ENCODE assay signal across 17 cellular contexts in genomic region chr6:48449002-48449401, GRCh38.
A peak's percentile ranks its signal among the peaks of the same experiment; 100 is the strongest.
DNase-seq lines count a peak whose midpoint lies in the region; ATAC-seq and TF ChIP-seq lines count a peak whose summit lies in the region.
"Had no signal": no experiment of that assay in that cellular context is flagged by ENCODE, and none has a peak within 500 bp of the region (broad histone marks: within the 10 kb centered on the region; RNA-seq: fewer than 3 reads in every experiment).

No MANE protein-coding gene starts in this region.

- no peak overlapping the region for H3K27ac ChIP-seq in adrenal gland
- H3K27ac ChIP-seq: GM23248 had no signal

- TF ChIP-seq CTCF in AG09309 (IDR thresholded peaks at IDR 0.05; ENCODE audit: control insufficient read depth, insufficient read depth, low read depth, low read length, missing control alignments) (peak; percentile 1), HFFc6 (IDR thresholded peaks at IDR 0.05) (peak; percentile 58), astrocyte of the spinal cord (IDR thresholded peaks at IDR 0.05; ENCODE audit: low read depth, low read length) (peak; percentile 43), fibroblast of villous mesenchyme (IDR thresholded peaks at IDR 0.05; ENCODE audit: insufficient read depth, low read depth, low read length) (peak; percentile 28), progenitor cell of endocrine pancreas (IDR thresholded peaks at IDR 0.05; ENCODE audit: unreplicated experiment) (no peak), adrenal gland (IDR thresholded peaks at IDR 0.05) (peak in 1 of 6 experiments; percentile 9)

- in situ Hi-C loops in astrocyte of the spinal cord (cut with HindIII; ENCODE audit: low sequenced_read_pairs), result no loop called here

- no peak overlapping the region for H3K27ac Mint-ChIP-seq in HFFc6
- H3K27ac Mint-ChIP-seq in progenitor cell of endocrine pancreas, result no peak overlapping the region
- H3K27ac Mint-ChIP-seq: natural killer cell had no signal

- H3K27me3 Mint-ChIP-seq in HFFc6 (ENCODE audit: insufficient read depth) (no peaks in the 10 kb centered on the region; the same call in 1 of the 2 replicates), progenitor cell of endocrine pancreas (no peaks in the 10 kb centered on the region)

- H3K4me3 Mint-ChIP-seq in HFFc6 (no peak overlapping the region), progenitor cell of endocrine pancreas (ENCODE audit: low read depth) (no peak overlapping the region)
- H3K4me3 Mint-ChIP-seq: natural killer cell had no signal

- H3K4me1 Mint-ChIP-seq in HFFc6 (ENCODE audit: low read depth), result no peaks in the 10 kb centered on the region
- H3K4me1 Mint-ChIP-seq in progenitor cell of endocrine pancreas (ENCODE audit: low read depth), result no peaks in the 10 kb centered on the region
- H3K4me1 Mint-ChIP-seq: natural killer cell had no signal

- H3K4me3 ChIP-seq in AG09309 (ENCODE audit: control insufficient read depth, low read depth, low read length) (no peak overlapping the region), astrocyte of the spinal cord (ENCODE audit: low read depth, low read length) (no peak overlapping the region), fibroblast of villous mesenchyme (ENCODE audit: low read depth, low read length) (no peak overlapping the region), adrenal gland (no peak overlapping the region)
- H3K4me3 ChIP-seq: GM23248, MG63 had no signal

- H3K9me3 ChIP-seq in adrenal gland (replicated peaks in 1 of 3), result no peaks in the 10 kb centered on the region

- peaks cover 6% of the 10 kb centered on the region; the same call in 1 of the 2 replicates for H3K36me3 Mint-ChIP-seq in HFFc6 (ENCODE audit: low read depth)
- H3K36me3 Mint-ChIP-seq in progenitor cell of endocrine pancreas (ENCODE audit: insufficient read depth), result no peaks in the 10 kb centered on the region

- WGBS in adrenal gland, 4 donors, result 70 to 81% (median 74%) methylated on average over 2 of the region's 2 CpGs

- TF ChIP-seq POLR2A in adrenal gland (IDR thresholded peaks at IDR 0.05), result no peak

- H3K9me3 Mint-ChIP-seq in HFFc6, result peaks cover 10% of the 10 kb centered on the region
- peaks cover 32% of the 10 kb centered on the region for H3K9me3 Mint-ChIP-seq in progenitor cell of endocrine pancreas (ENCODE audit: low read depth)

- no peaks in the 10 kb centered on the region for H3K4me1 ChIP-seq in adrenal gland (replicated peaks in 1 of 2)

- H3K36me3 ChIP-seq in adrenal gland (replicated peaks in 1 of 2), result no peaks in the 10 kb centered on the region
- H3K36me3 ChIP-seq: MG63 had no signal

- no peaks in the 10 kb centered on the region for H3K27me3 ChIP-seq in adrenal gland
- H3K27me3 ChIP-seq: MG63 had no signal

- DNase-seq in AG09309 (ENCODE audit: low read depth) (no peak), HFFc6 (no peak), astrocyte of the spinal cord (ENCODE audit: low read depth, low spot score) (peak; percentile 29), fibroblast of villous mesenchyme (ENCODE audit: low read depth) (no peak), CD1c-positive myeloid dendritic cell (ENCODE audit: extremely low spot score) (no peak), progenitor cell of endocrine pancreas (ENCODE audit: low spot score, unreplicated experiment) (no peak), adrenal gland (no peak)
- DNase-seq: activated CD8-positive, alpha-beta memory T cell treated with anti-CD3 and anti-CD28 coated beads, Interleukin-2, amount 50 U/mL, for 48 hours; activated naive CD4-positive, alpha-beta T cell; DMS79; GM23248; MG63; natural killer cell; NCI-H2081; NCI-H82; T-helper 2 cell had no signal

- intact Hi-C loops in adrenal gland (cut with DNase I), result no loop called here

- no peak for ATAC-seq in GM19397 (IDR thresholded peaks at IDR 0.05; ENCODE audit: unreplicated experiment)
- ATAC-seq: natural killer cell had no signal
